Comparison of ENCODE assay signal across 15 cellular contexts in genomic region chr6:148514091-148514850, GRCh38.
DNase-seq lines count a peak whose midpoint lies in the region; ATAC-seq and TF ChIP-seq lines count a peak whose summit lies in the region.
"Had no signal": no experiment of that assay in that cellular context is flagged by ENCODE, and none has a peak within 500 bp of the region (broad histone marks: within the 10 kb centered on the region; RNA-seq: fewer than 3 reads in every experiment).

No MANE protein-coding gene starts in this region.

- no peak for TF ChIP-seq POLR2A in prostate gland (IDR thresholded peaks at IDR 0.05)
- TF ChIP-seq POLR2A in uterus (IDR thresholded peaks at IDR 0.05): no peak

- WGBS in prostate gland: 62% methylated on average over 14 of the region's 14 CpGs

- intact Hi-C loops in left ventricle myocardium superior (cut with micrococcal nuclease): no loop called here
- intact Hi-C loops in prostate gland (cut with DNase I): no loop called here
- intact Hi-C loops in uterus (cut with DNase I; ENCODE audit: low total_unique reads): no loop called here
- intact Hi-C loops in mucosa of descending colon (cut with DNase I, micrococcal nuclease): no loop called here

- DNase-seq in right atrium auricular region (ENCODE audit: low spot score) (no peak), left ventricle myocardium superior (no peak), fibroblast of mammary gland (ENCODE audit: low read depth) (peak; percentile 70), prostate gland (ENCODE audit: low spot score) (no peak), uterus (no peak), mucosa of descending colon (no peak)
- DNase-seq in stimulated activated naive CD8-positive, alpha-beta T cell treated with anti-CD3 and anti-CD28 coated beads, Interleukin-15, Interleukin-2, amounts not matched to agents 100 U/mL and 50 U/mL, for 24 hours: no peak
- DNase-seq: ACHN; activated CD4-positive, alpha-beta memory T cell treated with anti-CD3 and anti-CD28 coated beads for 36 hours; activated naive CD4-positive, alpha-beta T cell; DMS53; glutamatergic neuron; NCI-H446 had no signal

- peak overlapping the region; percentile 77 to 88 for H3K27ac ChIP-seq in right atrium auricular region
- peak overlapping the region; percentile 8 to 59 for H3K27ac ChIP-seq in prostate gland
- H3K27ac ChIP-seq in uterus: peak overlapping the region; percentile 83 to 95

- ATAC-seq in left ventricle myocardium superior: no peak
- ATAC-seq in HG03378 (IDR thresholded peaks at IDR 0.05; ENCODE audit: unreplicated experiment): no peak
- ATAC-seq in mucosa of descending colon: no peak
- ATAC-seq in stimulated activated naive CD8-positive, alpha-beta T cell treated with anti-CD3 and anti-CD28 coated beads, Interleukin-15, Interleukin-2, amounts not matched to agents 100 U/mL and 50 U/mL, for 24 hours: no peak
- ATAC-seq: Panc1 had no signal

- H3K27me3 ChIP-seq in right atrium auricular region: no peaks in the 10 kb centered on the region
- H3K27me3 ChIP-seq in prostate gland (replicated peaks; ENCODE audit: insufficient read depth): no peaks in the 10 kb centered on the region
- H3K27me3 ChIP-seq in uterus: no peaks in the 10 kb centered on the region

- H3K36me3 ChIP-seq in right atrium auricular region (no peaks in the 10 kb centered on the region), prostate gland (no peaks in the 10 kb centered on the region), uterus (no peaks in the 10 kb centered on the region), mucosa of descending colon (ENCODE audit: low read depth) (no peaks in the 10 kb centered on the region)

- peak overlapping the region in 1 of 2 donors; percentile 23 for H3K4me3 ChIP-seq in right atrium auricular region
- peak overlapping the region; percentile 23 for H3K4me3 ChIP-seq in fibroblast of mammary gland (ENCODE audit: control insufficient read depth, low read depth, low read length)
- H3K4me3 ChIP-seq in prostate gland: no peak overlapping the region
- H3K4me3 ChIP-seq in uterus: no peak overlapping the region
- H3K4me3 ChIP-seq in mucosa of descending colon: no peak overlapping the region

- H3K4me1 ChIP-seq in right atrium auricular region: peaks cover 0 to 53% of the 10 kb centered on the region in 2 donors
- H3K4me1 ChIP-seq in prostate gland (replicated peaks): no peaks in the 10 kb centered on the region
- H3K4me1 ChIP-seq in uterus: peaks cover 0 to 7% of the 10 kb centered on the region in 2 donors
- peaks cover 12% of the 10 kb centered on the region for H3K4me1 ChIP-seq in mucosa of descending colon (ENCODE audit: low read depth)

- TF ChIP-seq CTCF in right atrium auricular region (IDR thresholded peaks at IDR 0.05): no peak
- no peak for TF ChIP-seq CTCF in fibroblast of mammary gland (conservative IDR thresholded peaks at IDR 0.05; ENCODE audit: control insufficient read depth, insufficient read depth, low read depth, low read length)
- no peak for TF ChIP-seq CTCF in prostate gland (IDR thresholded peaks at IDR 0.05)
- TF ChIP-seq CTCF in uterus (IDR thresholded peaks at IDR 0.05): no peak
- TF ChIP-seq CTCF in mucosa of descending colon (IDR thresholded peaks at IDR 0.05): no peak

- H3K9me3 ChIP-seq in right atrium auricular region (no peaks in the 10 kb centered on the region), prostate gland (no peaks in the 10 kb centered on the region), uterus (no peaks in the 10 kb centered on the region), mucosa of descending colon (no peaks in the 10 kb centered on the region)

Comparison
In these comparisons a context has a peak if more than half of its experiments do, and no peak if none do; other contexts are left out.
1. H3K27ac ChIP-seq: peak in every context shown above with its lines; median percentile 89 in uterus; 82 in right atrium auricular region; 34 in prostate gland.